ENCODE assay signal across 20 cellular contexts in the genomic region with DNA sequence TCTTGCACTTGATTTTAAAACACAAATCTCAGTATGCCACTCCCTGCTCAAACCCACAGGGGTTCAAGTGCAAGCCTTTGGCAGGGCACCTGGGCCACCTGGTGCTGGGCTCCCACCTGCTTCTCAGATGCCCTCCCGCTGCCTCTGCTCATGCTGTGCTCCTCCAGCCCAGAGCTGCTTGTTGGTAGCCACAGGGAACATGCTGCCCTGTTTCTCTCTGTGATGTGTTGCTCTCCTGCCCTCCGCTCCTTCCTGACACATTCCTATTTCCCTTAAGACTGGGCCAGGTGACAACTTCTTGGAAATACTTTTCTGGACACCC. TPM values are rescaled to one million over a fixed set of nuclear protein-coding genes. Genes with fewer than 3 reads are reported as not detected.
"Had no signal": no experiment of that assay in that cellular context is flagged by ENCODE, and none has a peak within 500 bp of the region (broad histone marks: within the 10 kb centered on the region; RNA-seq: fewer than 3 reads in every experiment).

No MANE protein-coding gene starts in this region.

- H2AFZ ChIP-seq: parathyroid adenoma had no signal

- H3K79me2 ChIP-seq: parathyroid adenoma had no signal

- H3K27me3 ChIP-seq: breast epithelium, esophagus muscularis mucosa, tibial nerve had no signal

- DNase-seq: activated B cell treated with CpG ODN at 0.5 μM for 24 hours; activated CD8-positive, alpha-beta memory T cell treated with anti-CD3 and anti-CD28 coated beads, Interleukin-2, amount 10 ng/mL, durations not matched to agents 7 days and 5 days; activated naive CD4-positive, alpha-beta T cell; foreskin keratinocyte; midbrain; naive thymus-derived CD4-positive, alpha-beta T cell; nucleus accumbens; stimulated activated naive CD4-positive, alpha-beta T cell had no signal

- H3K27me3 Mint-ChIP-seq: activated CD8-positive, alpha-beta memory T cell treated with anti-CD3 and anti-CD28 coated beads, Interleukin-2, amount 10 ng/mL, durations not matched to agents 7 days and 5 days; dendritic cell treated with granulocyte-macrophage colony-stimulating factor and Interleukin-4, amounts not matched to agents 40 ng/mL and 50 ng/mL, for 4 days had no signal

- H3K36me3 ChIP-seq: breast epithelium, esophagus muscularis mucosa, tibial nerve had no signal

- H3K4me3 Mint-ChIP-seq: activated B cell treated with CpG ODN at 0.5 μM for 24 hours; activated CD8-positive, alpha-beta memory T cell treated with anti-CD3 and anti-CD28 coated beads, Interleukin-2, amount 10 ng/mL, durations not matched to agents 7 days and 5 days; activated CD8-positive, alpha-beta T cell treated with anti-CD3 and anti-CD28 coated beads, Interleukin-2, amount 10 ng/mL, durations not matched to agents 7 days and 5 days; activated T-cell treated with anti-CD3 and anti-CD28 coated beads, Interleukin-2, amount 50 U/mL, for 72 hours; central memory CD8-positive, alpha-beta T cell; dendritic cell treated with granulocyte-macrophage colony-stimulating factor and Interleukin-4, amounts not matched to agents 40 ng/mL and 50 ng/mL, for 4 days; memory B cell; naive thymus-derived CD4-positive, alpha-beta T cell; T-helper 2 cell treated with Interferon-gamma antibody and Interleukin-4, amounts not matched to agents 5 μg/mL and 100 μg/mL, for 36 hours had no signal

- H3K27ac ChIP-seq: breast epithelium, esophagus muscularis mucosa, foreskin keratinocyte, parathyroid adenoma, psoas muscle, tibial nerve had no signal

- H3K4me3 ChIP-seq: breast epithelium, esophagus muscularis mucosa, psoas muscle, tibial nerve had no signal

- H3K9ac ChIP-seq: parathyroid adenoma had no signal

- H3K27ac Mint-ChIP-seq: activated B cell treated with CpG ODN at 0.5 μM for 24 hours; activated CD8-positive, alpha-beta memory T cell treated with anti-CD3 and anti-CD28 coated beads, Interleukin-2, amount 10 ng/mL, durations not matched to agents 7 days and 5 days; activated CD8-positive, alpha-beta T cell treated with anti-CD3 and anti-CD28 coated beads, Interleukin-2, amount 10 ng/mL, durations not matched to agents 7 days and 5 days; activated naive CD4-positive, alpha-beta T cell treated with anti-CD3 and anti-CD28 coated beads, Interleukin-2, amount 50 U/mL, for 72 hours; activated T-cell treated with anti-CD3 and anti-CD28 coated beads, Interleukin-2, amount 50 U/mL, for 72 hours; dendritic cell treated with granulocyte-macrophage colony-stimulating factor and Interleukin-4, amounts not matched to agents 40 ng/mL and 50 ng/mL, for 4 days; memory B cell; naive thymus-derived CD4-positive, alpha-beta T cell; T-helper 2 cell treated with Interferon-gamma antibody and Interleukin-4, amounts not matched to agents 5 μg/mL and 100 μg/mL, for 36 hours had no signal

- H3K4me1 ChIP-seq: breast epithelium, foreskin keratinocyte, parathyroid adenoma, tibial nerve had no signal

- ATAC-seq: activated CD8-positive, alpha-beta memory T cell treated with anti-CD3 and anti-CD28 coated beads, Interleukin-2, amount 10 ng/mL, durations not matched to agents 7 days and 5 days; activated CD8-positive, alpha-beta T cell treated with anti-CD3 and anti-CD28 coated beads, Interleukin-2, amount 10 ng/mL, durations not matched to agents 7 days and 5 days had no signal

- H3K4me1 Mint-ChIP-seq: activated B cell treated with CpG ODN at 0.5 μM for 24 hours; activated CD8-positive, alpha-beta memory T cell treated with anti-CD3 and anti-CD28 coated beads, Interleukin-2, amount 10 ng/mL, durations not matched to agents 7 days and 5 days; central memory CD8-positive, alpha-beta T cell; naive thymus-derived CD4-positive, alpha-beta T cell had no signal

RNA-seq across cellular contexts. Expression of gene KY, which starts 27.1 kb away (rescaled TPM):
- total RNA-seq: activated B cell treated with CpG ODN at 0.5 μM for 24 hours; activated CD8-positive, alpha-beta memory T cell treated with anti-CD3 and anti-CD28 coated beads, Interleukin-2, amount 10 ng/mL, durations not matched to agents 7 days and 5 days; activated CD8-positive, alpha-beta T cell treated with anti-CD3 and anti-CD28 coated beads, Interleukin-2, amount 10 ng/mL, durations not matched to agents 7 days and 5 days; activated naive CD4-positive, alpha-beta T cell treated with anti-CD3 and anti-CD28 coated beads, Interleukin-2, amount 50 U/mL, for 72 hours; activated T-cell treated with anti-CD3 and anti-CD28 coated beads, Interleukin-2, amount 50 U/mL, for 72 hours; foreskin keratinocyte; naive thymus-derived CD4-positive, alpha-beta T cell had no signal
- polyA plus RNA-seq: foreskin keratinocyte; naive thymus-derived CD4-positive, alpha-beta T cell had no signal
